ENCODE assay signal across 1 cellular context in the genomic region with DNA sequence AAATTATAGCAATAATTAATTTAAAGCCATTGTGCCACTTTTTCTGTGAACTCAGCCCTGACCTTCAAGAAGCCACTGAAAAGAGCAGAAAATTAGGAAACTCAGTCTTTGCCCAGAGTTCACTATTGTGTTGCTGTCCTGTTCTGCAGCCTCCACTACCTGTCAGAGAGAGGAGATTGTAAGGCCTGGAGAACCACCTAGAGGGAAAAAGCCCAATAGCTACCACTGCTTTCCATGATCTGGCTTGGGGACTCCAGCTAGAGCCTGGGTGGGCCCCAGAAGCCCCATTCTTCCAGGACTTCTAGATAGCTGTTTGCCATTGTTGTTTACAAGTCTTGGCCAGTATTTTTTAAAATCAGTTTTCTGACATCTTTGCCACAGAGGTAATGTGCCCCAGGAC.
TF ChIP-seq lines count a peak whose summit lies in the region.

No MANE protein-coding gene starts in this region.

TF ChIP-seq in HEK293, 187 proteins besides CTCF, POLR2A, EP300 and RAD21 (continued from another document):
- TF ChIP-seq SALL2 (tag by site-specific recombination; IDR thresholded peaks at IDR 0.05; ENCODE audit: borderline replicate concordance), result no peak
- TF ChIP-seq, protein P1, sequence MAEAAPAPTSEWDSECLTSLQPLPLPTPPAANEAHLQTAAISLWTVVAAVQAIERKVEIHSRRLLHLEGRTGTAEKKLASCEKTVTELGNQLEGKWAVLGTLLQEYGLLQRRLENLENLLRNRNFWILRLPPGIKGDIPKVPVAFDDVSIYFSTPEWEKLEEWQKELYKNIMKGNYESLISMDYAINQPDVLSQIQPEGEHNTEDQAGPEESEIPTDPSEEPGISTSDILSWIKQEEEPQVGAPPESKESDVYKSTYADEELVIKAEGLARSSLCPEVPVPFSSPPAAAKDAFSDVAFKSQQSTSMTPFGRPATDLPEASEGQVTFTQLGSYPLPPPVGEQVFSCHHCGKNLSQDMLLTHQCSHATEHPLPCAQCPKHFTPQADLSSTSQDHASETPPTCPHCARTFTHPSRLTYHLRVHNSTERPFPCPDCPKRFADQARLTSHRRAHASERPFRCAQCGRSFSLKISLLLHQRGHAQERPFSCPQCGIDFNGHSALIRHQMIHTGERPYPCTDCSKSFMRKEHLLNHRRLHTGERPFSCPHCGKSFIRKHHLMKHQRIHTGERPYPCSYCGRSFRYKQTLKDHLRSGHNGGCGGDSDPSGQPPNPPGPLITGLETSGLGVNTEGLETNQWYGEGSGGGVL (tag by site-specific recombination; IDR thresholded peaks at IDR 0.05), result no peak
- TF ChIP-seq ZNF830 (tag by site-specific recombination; IDR thresholded peaks at IDR 0.05; ENCODE audit: low read depth), result no peak
- TF ChIP-seq BCL11B (tag by site-specific recombination; IDR thresholded peaks at IDR 0.05; ENCODE audit: low read depth), result no peak
- no peak for TF ChIP-seq ZNF768 (tag by site-specific recombination; IDR thresholded peaks at IDR 0.05)
- TF ChIP-seq ZNF670 (tag by site-specific recombination; IDR thresholded peaks at IDR 0.05; ENCODE audit: low read depth), result no peak
- TF ChIP-seq, protein P2, sequence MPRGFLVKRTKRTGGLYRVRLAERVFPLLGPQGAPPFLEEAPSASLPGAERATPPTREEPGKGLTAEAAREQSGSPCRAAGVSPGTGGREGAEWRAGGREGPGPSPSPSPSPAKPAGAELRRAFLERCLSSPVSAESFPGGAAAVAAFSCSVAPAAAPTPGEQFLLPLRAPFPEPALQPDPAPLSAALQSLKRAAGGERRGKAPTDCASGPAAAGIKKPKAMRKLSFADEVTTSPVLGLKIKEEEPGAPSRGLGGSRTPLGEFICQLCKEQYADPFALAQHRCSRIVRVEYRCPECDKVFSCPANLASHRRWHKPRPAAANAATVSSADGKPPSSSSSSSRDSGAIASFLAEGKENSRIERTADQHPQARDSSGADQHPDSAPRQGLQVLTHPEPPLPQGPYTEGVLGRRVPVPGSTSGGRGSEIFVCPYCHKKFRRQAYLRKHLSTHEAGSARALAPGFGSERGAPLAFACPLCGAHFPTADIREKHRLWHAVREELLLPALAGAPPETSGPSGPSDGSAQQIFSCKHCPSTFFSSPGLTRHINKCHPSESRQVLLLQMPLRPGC (tag by site-specific recombination; IDR thresholded peaks at IDR 0.05), result no peak
- no peak for TF ChIP-seq ZNF707 (tag by site-specific recombination; IDR thresholded peaks at IDR 0.05)
- TF ChIP-seq ZNF555 (tag by site-specific recombination; conservative IDR thresholded peaks at IDR 0.05), result no peak
- no peak for TF ChIP-seq ZBTB20 (tag by site-specific recombination; IDR thresholded peaks at IDR 0.05)
- TF ChIP-seq OSR2 (tag by site-specific recombination; IDR thresholded peaks at IDR 0.05), result no peak
- TF ChIP-seq TRIM28 (IDR thresholded peaks at IDR 0.05; ENCODE audit: borderline replicate concordance, low read length), result no peak
